In genomic region chr5:10576121-10576789, GRCh38 we compare ENCODE assay signal across 14 cellular contexts. TPM values are rescaled to one million over a fixed set of nuclear protein-coding genes. Genes with fewer than 3 reads are reported as not detected.
DNase-seq lines count a peak whose midpoint lies in the region; ATAC-seq, FAIRE-seq and TF ChIP-seq lines count a peak whose summit lies in the region.
"Had no signal": no experiment of that assay in that cellular context is flagged by ENCODE, and none has a peak within 500 bp of the region (broad histone marks: within the 10 kb centered on the region; RNA-seq: fewer than 3 reads in every experiment).

No MANE protein-coding gene starts in this region.

- H3K9ac ChIP-seq in DND-41 (ENCODE audit: low read depth, low read length) = no peak overlapping the region
- no peak overlapping the region for H3K9ac ChIP-seq in HepG2 (ENCODE audit: insufficient read depth, low read depth, low read length)

- BruUV-seq in OCI-LY7 (replicated peaks; lab: Mats Ljungman, UMichigan) = no TSS peak
- no TSS peak for BruUV-seq in HepG2 (replicated peaks; lab: Mats Ljungman, UMichigan)

- H3K27ac ChIP-seq in DND-41 (ENCODE audit: low read length) = 0 out of 2 replicates have a peak overlapping the region, but pooled peaks have one; percentile 21
- H3K27ac ChIP-seq in OCI-LY7 (ENCODE audit: low read depth, low read length, poor library complexity, severe bottlenecking) = no peak overlapping the region
- no peak overlapping the region for H3K27ac ChIP-seq in HepG2 (ENCODE audit: extremely low read length, insufficient read depth, low read length)
- H3K27ac ChIP-seq: suprapubic skin had no signal

- DNase-seq in DND-41 (no peak), GM13977 (ENCODE audit: low spot score) (no peak), OCI-LY7 (ENCODE audit: low spot score) (peak; percentile 48), HepG2 (ENCODE audit: low spot score) (no peak), BE2C (no peak)
- DNase-seq: effector CD8-positive, alpha-beta T cell; kidney glomerular epithelial cell; NCI-H226 had no signal

- peaks cover 64% of the 10 kb centered on the region for H3K4me1 ChIP-seq in DND-41 (ENCODE audit: insufficient read depth, low read length)
- H3K4me1 ChIP-seq in OCI-LY7 (ENCODE audit: insufficient read depth, low read length, poor library complexity, severe bottlenecking) = peaks cover 59% of the 10 kb centered on the region
- no peaks in the 10 kb centered on the region for H3K4me1 ChIP-seq in HepG2 (ENCODE audit: insufficient read depth, low read length)
- H3K4me1 ChIP-seq in BE2C = no peaks in the 10 kb centered on the region; the same call in 1 of the 2 replicates

- H3K27me3 ChIP-seq in DND-41 (ENCODE audit: insufficient read depth, low read length, poor library complexity) = no peaks in the 10 kb centered on the region
- H3K27me3 ChIP-seq in HepG2 (ENCODE audit: control insufficient read depth in 1 of 2, insufficient read depth in 2 of 2, low read length in 2 of 2) = peaks cover 0 to 3% of the 10 kb centered on the region in 2 experiments; a peak in 1 of 5 replicates
- no peaks in the 10 kb centered on the region for H3K27me3 ChIP-seq in BE2C
- H3K27me3 ChIP-seq: suprapubic skin had no signal

- TF ChIP-seq POLR2A in HepG2 (IDR thresholded peaks at IDR 0.05; ENCODE audit: insufficient read depth in 1 of 2, low read depth in 2 of 2, low read length in 2 of 2) = no peak

- H2AFZ ChIP-seq in DND-41 (ENCODE audit: low read depth, low read length) (no peak overlapping the region), OCI-LY7 (ENCODE audit: low read length) (no peak overlapping the region), HepG2 (ENCODE audit: low read length) (no peak overlapping the region)

- ATAC-seq in DND-41 (ENCODE audit: insufficient read depth, low read depth) = no peak
- no peak for ATAC-seq in HepG2
- no peak for ATAC-seq in HG03432 (IDR thresholded peaks at IDR 0.05; ENCODE audit: unreplicated experiment)
- no peak for ATAC-seq in HG02970 (IDR thresholded peaks at IDR 0.05; ENCODE audit: low FRiP score, unreplicated experiment)
- ATAC-seq: activated CD4-positive, CD25-positive, alpha-beta regulatory T cell treated with anti-CD3 and anti-CD28 coated beads, Interleukin-2, amount 50 U/mL, for 24 hours; naive thymus-derived CD8-positive, alpha-beta T cell; sciatic nerve had no signal

- H3K79me2 ChIP-seq in DND-41 (ENCODE audit: insufficient read depth, low read length) (peaks cover 85% of the 10 kb centered on the region), OCI-LY7 (ENCODE audit: insufficient read depth, low read depth, low read length) (peaks cover 4% of the 10 kb centered on the region; the same call in 1 of the 2 replicates), HepG2 (ENCODE audit: insufficient read depth, low read length) (no peaks in the 10 kb centered on the region)

- CTCF ChIA-PET in OCI-LY7 (lab: Charles Lee; ENCODE audit: unreplicated experiment) = no interaction called here
- CTCF ChIA-PET in HepG2 (lab: Yijun Ruan, JAX; ENCODE audit: low intra/inter-chr PET ratio, low total read pairs) = no interaction called here

- WGBS in HepG2 (ENCODE audit: low lambda C conversion rate) = 69% methylated on average over 5 of the region's 7 CpGs

- H3K4me2 ChIP-seq in DND-41 (ENCODE audit: insufficient read depth, low read length) (no peak overlapping the region), OCI-LY7 (ENCODE audit: low read length) (peak overlapping the region; percentile 9; the same call in 1 of the 2 replicates), HepG2 (ENCODE audit: low read depth, low read length) (no peak overlapping the region)

- TF ChIP-seq CTCF in DND-41 (IDR thresholded peaks at IDR 0.05; ENCODE audit: borderline replicate concordance, extremely low read depth, low read length, poor library complexity, severe bottlenecking) (peak; percentile 33), GM13977 (IDR thresholded peaks at IDR 0.05; ENCODE audit: extremely low read depth, insufficient read depth, missing control alignments) (peak; percentile 41), OCI-LY7 (conservative IDR thresholded peaks at IDR 0.05; ENCODE audit: low read length) (peak; percentile 71), HepG2 (CRISPR knock-in tag; IDR thresholded peaks at IDR 0.05) (no peak), BE2C (IDR thresholded peaks at IDR 0.05; ENCODE audit: low read depth, low read length) (no peak)

- POLR2A ChIA-PET in OCI-LY7 (lab: Charles Lee) (interaction anchor here (0.5 to 1.5 kb wide), 7 partner anchors 8 to 691 kb away, joined by 3 to 6 read pairs (median 4); no protein-coding TSS in a partner anchor), HepG2 (lab: Yijun Ruan, JAX) (no interaction called here)

- in situ Hi-C loops in GM13977 (cut with MboI; ENCODE audit: low pct_unique_long_range_greater_than_20kb, low sequenced_read_pairs, unreplicated experiment) = no loop called here
- in situ Hi-C loops in HepG2 (cut with HindIII; ENCODE audit: extremely low pct_ligation_motif_present, low pct_unique_long_range_greater_than_20kb) = no loop called here

- TF ChIP-seq EP300 in HepG2 (IDR thresholded peaks at IDR 0.05; ENCODE audit: low read depth in 2 of 2, low read length in 2 of 2) (no peak), HepG2 (CRISPR knock-in tag; IDR thresholded peaks at IDR 0.05; ENCODE audit: borderline replicate concordance) (no peak)

- intact Hi-C loops in OCI-LY7 (cut with micrococcal nuclease; ENCODE audit: unreplicated experiment) (no loop called here), HepG2 (cut with micrococcal nuclease; ENCODE audit: unreplicated experiment) (no loop called here)

- FAIRE-seq in HepG2 (lab: Jason Lieb, UNC) = no peak

- no peak overlapping the region for H3K4me3 ChIP-seq in DND-41 (ENCODE audit: low read depth in 1 of 2, low read length in 2 of 2)
- no peak overlapping the region for H3K4me3 ChIP-seq in OCI-LY7 (ENCODE audit: low read depth, low read length, poor library complexity, severe bottlenecking)
- H3K4me3 ChIP-seq in HepG2 (replicated peaks in 1 of 3; ENCODE audit: insufficient read depth in 1 of 3, low read depth in 2 of 3, low read length in 3 of 3) = no peak overlapping the region
- no peak overlapping the region for H3K4me3 ChIP-seq in BE2C (ENCODE audit: low read depth, low read length)
- H3K4me3 ChIP-seq: suprapubic skin had no signal

- H3K9me2 ChIP-seq in OCI-LY7 (ENCODE audit: insufficient read depth, low read length) = no peaks in the 10 kb centered on the region

- no peak for TF ChIP-seq RAD21 in HepG2 (CRISPR knock-in tag; IDR thresholded peaks at IDR 0.05)

- H3K9me3 ChIP-seq in DND-41 (ENCODE audit: insufficient read depth, low read length, severe bottlenecking) (no peaks in the 10 kb centered on the region), OCI-LY7 (ENCODE audit: low read length) (no peaks in the 10 kb centered on the region), HepG2 (ENCODE audit: low read length) (no peaks in the 10 kb centered on the region), BE2C (no peaks in the 10 kb centered on the region)
- H3K9me3 ChIP-seq: suprapubic skin had no signal

- H3K36me3 ChIP-seq in DND-41 (ENCODE audit: insufficient read depth, low read length) = peaks cover 17% of the 10 kb centered on the region
- no peaks in the 10 kb centered on the region for H3K36me3 ChIP-seq in OCI-LY7 (ENCODE audit: insufficient read depth, low read length)
- no peaks in the 10 kb centered on the region for H3K36me3 ChIP-seq in HepG2 (replicated peaks in 1 of 2; ENCODE audit: control insufficient read depth in 1 of 2, insufficient read depth in 2 of 2, low read length in 2 of 2)
- no peaks in the 10 kb centered on the region for H3K36me3 ChIP-seq in BE2C
- H3K36me3 ChIP-seq: suprapubic skin had no signal

- H4K20me1 ChIP-seq in DND-41 (ENCODE audit: insufficient read depth, low read length) (no peaks in the 10 kb centered on the region; the same call in 1 of the 2 replicates), OCI-LY7 (ENCODE audit: insufficient read depth, low read length) (no peaks in the 10 kb centered on the region), HepG2 (ENCODE audit: insufficient read depth, low read length) (no peaks in the 10 kb centered on the region)

TF ChIP-seq in HepG2, 621 proteins besides CTCF, POLR2A, EP300 and RAD21 (continues in another document):
- TF ChIP-seq CREB1 (IDR thresholded peaks at IDR 0.05) = no peak
- no peak for TF ChIP-seq CREB1 (CRISPR knock-in tag; IDR thresholded peaks at IDR 0.05)
- no peak for TF ChIP-seq SIN3A (IDR thresholded peaks at IDR 0.05; ENCODE audit: borderline replicate concordance, low read depth, low read length)
- TF ChIP-seq ZNF205 (CRISPR knock-in tag; IDR thresholded peaks at IDR 0.05) = 0 out of 2 replicates have a peak, but pooled peaks have one; percentile 35

RNA-seq across cellular contexts. Expression of gene ANKRD33B, which starts 12.4 kb away (rescaled TPM):
- 5.6 TPM in 2 replicates for total RNA-seq in OCI-LY7 (2014; rRNA removed; shearing (Covaris generic))
- total RNA-seq in OCI-LY7 (2022) (10.1 and 11.4 TPM in 2 replicates), HepG2 (2016; rRNA removed; fragmentation: Illumina TruSeq; extraction: Trizol) (0.02 TPM in 1 of 2 replicates, not detected in the other)
- not detected in 2 replicates for total RNA-seq in HepG2 (2016; cell fraction: cytosol; rRNA removed; fragmentation: Illumina TruSeq; extraction: Trizol; ENCODE audit: low read depth)
- total RNA-seq in HepG2 (2016; cell fraction: insoluble cytoplasmic fraction; rRNA removed; fragmentation: Illumina TruSeq; extraction: Trizol) = 0.02 and 0.03 TPM in 2 replicates
- total RNA-seq in HepG2 (2016; cell fraction: membrane; rRNA removed; fragmentation: Illumina TruSeq; extraction: Trizol) = 0.03 TPM in 1 of 2 replicates, not detected in the other
- 0.09 TPM in 1 of 2 replicates, not detected in the other for total RNA-seq in HepG2 (2016; cell fraction: nucleus; rRNA removed; fragmentation: Illumina TruSeq; extraction: Trizol)
- not detected in 2 replicates for polyA plus RNA-seq in HepG2 (2011; rRNA removed)
- not detected in 2 replicates for polyA plus RNA-seq in HepG2 (2011; cell fraction: cytosol; rRNA removed)
- polyA plus RNA-seq in HepG2 (2011; cell fraction: nucleus; rRNA removed) = 0.02 and 0.03 TPM in 2 replicates
- not detected in 2 replicates for polyA plus RNA-seq in HepG2 (2012)
- not detected in 2 replicates for polyA plus RNA-seq in HepG2 (2016; cell fraction: cytosol; fragmentation: Illumina TruSeq; extraction: Trizol; ENCODE audit: low read depth)
- polyA plus RNA-seq in HepG2 (2016; cell fraction: insoluble cytoplasmic fraction; fragmentation: Illumina TruSeq; extraction: Trizol; ENCODE audit: low read depth) = not detected in 2 replicates
- polyA plus RNA-seq in HepG2 (2016; cell fraction: membrane; fragmentation: Illumina TruSeq; extraction: Trizol; ENCODE audit: low read depth) = not detected in 2 replicates
- polyA plus RNA-seq in HepG2 (2016; cell fraction: nucleus; fragmentation: Illumina TruSeq; extraction: Trizol; ENCODE audit: insufficient read depth, low read depth) = 0.11 TPM in 1 of 2 replicates, not detected in the other
- polyA minus RNA-seq in HepG2 (2011; rRNA and poly(A)+ RNA removed; ENCODE audit: low replicate concordance) = 0.02 and 9.0 TPM in 2 replicates
- polyA minus RNA-seq in HepG2 (2011; cell fraction: cytosol; rRNA and poly(A)+ RNA removed) = 0.09 TPM in 1 of 2 replicates, not detected in the other
- not detected in 2 replicates for polyA minus RNA-seq in HepG2 (2011; cell fraction: nucleus; rRNA and poly(A)+ RNA removed)
- polyA plus RNA-seq in BE2C (2012; ENCODE audit: insufficient read depth, insufficient read length, low read depth) = 1.9 TPM

Comparison
In these comparisons a context has a peak if more than half of its experiments do, and no peak if none do; other contexts are left out.
1. CTCF ChIP-seq: peak in DND-41 (single experiment), GM13977 (single experiment) and OCI-LY7 (single experiment); none in HepG2 (single experiment) and BE2C (single experiment).